11 cellular contexts compared by ENCODE assay signal in genomic region chr2:173708757-173709156, GRCh38.
"Had no signal": no experiment of that assay in that cellular context is flagged by ENCODE, and none has a peak within 500 bp of the region (broad histone marks: within the 10 kb centered on the region; RNA-seq: fewer than 3 reads in every experiment).

No MANE protein-coding gene starts in this region.

- H3K9me3 ChIP-seq: upper lobe of left lung had no signal

- H3K4me1 ChIP-seq: upper lobe of left lung had no signal

- H3K27me3 ChIP-seq: upper lobe of left lung had no signal

- H3K36me3 ChIP-seq: upper lobe of left lung had no signal

- ATAC-seq: activated CD4-positive, CD25-positive, alpha-beta regulatory T cell treated with anti-CD3 and anti-CD28 coated beads, Interleukin-2, amount 50 U/mL, for 24 hours had no signal

- DNase-seq: activated T-cell treated with anti-CD3 and anti-CD28 coated beads, Interleukin-2, amount 50 U/mL, for 1 hour; cerebellar nuclear complex; endodermal cell; erythroblast; immature natural killer cell; mammary epithelial cell; stimulated activated CD4-positive, alpha-beta T cell treated with anti-CD3 and anti-CD28 coated beads, Interleukin-2, amount 100 ng/mL, for 24 hours; stimulated activated naive CD4-positive, alpha-beta T cell; substantia nigra had no signal

- H3K4me3 ChIP-seq: upper lobe of left lung had no signal

- H3K27ac ChIP-seq: upper lobe of left lung had no signal
